In genomic region chr6:15420959-15421438, GRCh38 we compare ENCODE assay signal across 9 cellular contexts.
A peak's percentile ranks its signal among the peaks of the same experiment; 100 is the strongest.
DNase-seq lines count a peak whose midpoint lies in the region; ATAC-seq and TF ChIP-seq lines count a peak whose summit lies in the region.
"Had no signal": no experiment of that assay in that cellular context is flagged by ENCODE, and none has a peak within 500 bp of the region (broad histone marks: within the 10 kb centered on the region; RNA-seq: fewer than 3 reads in every experiment).

No MANE protein-coding gene starts in this region.

- H3K36me3 ChIP-seq in MM.1S (replicated peaks; ENCODE audit: insufficient read depth, low read length) (no peaks in the 10 kb centered on the region), hepatocyte (replicated peaks; ENCODE audit: insufficient read depth, low read depth) (no peaks in the 10 kb centered on the region)

- H3K4me1 ChIP-seq in MM.1S (ENCODE audit: low read length) (no peaks in the 10 kb centered on the region), hepatocyte (ENCODE audit: insufficient read depth) (no peaks in the 10 kb centered on the region)

- H3F3A ChIP-seq in MM.1S (ENCODE audit: insufficient read depth, low read length) = no peaks in the 10 kb centered on the region

- H3K79me2 ChIP-seq in MM.1S (ENCODE audit: low read length) (peaks cover 77% of the 10 kb centered on the region), hepatocyte (peaks cover 72% of the 10 kb centered on the region)

- peaks cover 66% of the 10 kb centered on the region for H3K36me3 Mint-ChIP-seq in activated naive CD4-positive, alpha-beta T cell treated with anti-CD3 and anti-CD28 coated beads, Interleukin-2, amount 10 ng/mL, durations not matched to agents 7 days and 5 days
- peaks cover 86% of the 10 kb centered on the region for H3K36me3 Mint-ChIP-seq in activated T-helper 2 cell treated with anti-CD3 and anti-CD28 coated beads, Interferon-gamma antibody, Interleukin-2, Interleukin-4, amounts not matched to agents 10 μg/mL and 5 μg/mL and 100 μg/mL, durations not matched to agents 14 hours and 24 hours and 36 hours (ENCODE audit: low read depth)
- peaks cover 42% of the 10 kb centered on the region for H3K36me3 Mint-ChIP-seq in type B pancreatic cell

- peaks cover 67% of the 10 kb centered on the region for H3K4me1 Mint-ChIP-seq in activated naive CD4-positive, alpha-beta T cell treated with anti-CD3 and anti-CD28 coated beads, Interleukin-2, amount 10 ng/mL, durations not matched to agents 7 days and 5 days
- peaks cover 68% of the 10 kb centered on the region for H3K4me1 Mint-ChIP-seq in activated T-helper 2 cell treated with anti-CD3 and anti-CD28 coated beads, Interferon-gamma antibody, Interleukin-2, Interleukin-4, amounts not matched to agents 10 μg/mL and 5 μg/mL and 100 μg/mL, durations not matched to agents 14 hours and 24 hours and 36 hours (ENCODE audit: low read depth)
- peaks cover 19% of the 10 kb centered on the region for H3K4me1 Mint-ChIP-seq in type B pancreatic cell (ENCODE audit: unreplicated experiment)

- no peak for DNase-seq in activated naive CD4-positive, alpha-beta T cell treated with anti-CD3 and anti-CD28 coated beads, Interleukin-2, amount 10 ng/mL, durations not matched to agents 7 days and 5 days
- DNase-seq in activated naive CD4-positive, alpha-beta T cell (lab: John Stamatoyannopoulos, UW) = no peak
- no peak for DNase-seq in activated T-helper 2 cell treated with anti-CD3 and anti-CD28 coated beads, Interferon-gamma antibody, Interleukin-2, Interleukin-4, amounts not matched to agents 10 μg/mL and 5 μg/mL and 100 μg/mL, durations not matched to agents 14 hours and 24 hours and 36 hours (ENCODE audit: low spot score)
- no peak for DNase-seq in type B pancreatic cell (ENCODE audit: extremely low spot score, unreplicated experiment)
- DNase-seq in MM.1S = no peak
- no peak for DNase-seq in NCI-H1092 treated with DMSO at 0.1 percent for 48 hours (lab: John Stamatoyannopoulos, UW)
- no peak for DNase-seq in hepatocyte (ENCODE audit: low spot score)

- H3K9ac ChIP-seq in MM.1S (ENCODE audit: low read length) = no peak overlapping the region

- no peak overlapping the region for H3K4me2 ChIP-seq in MM.1S (ENCODE audit: low read depth, low read length)
- no peak overlapping the region for H3K4me2 ChIP-seq in hepatocyte

- TF ChIP-seq CTCF in type B pancreatic cell (conservative IDR thresholded peaks at IDR 0.05) (no peak), MM.1S (IDR thresholded peaks at IDR 0.05; ENCODE audit: low read length) (no peak), hepatocyte (IDR thresholded peaks at IDR 0.05; ENCODE audit: poor library complexity) (no peak)

- CTCF ChIA-PET in activated naive CD4-positive, alpha-beta T cell treated with anti-CD3 and anti-CD28 coated beads, Interleukin-2, amount 10 ng/mL, durations not matched to agents 7 days and 5 days (lab: Charles Lee) = interaction anchor here (1.3 to 1.9 kb wide), 3 partner anchors 9 to 33 kb away, joined by 3 to 10 read pairs (median 7); no protein-coding TSS in a partner anchor

- peak overlapping the region; percentile 91 for H3K27ac Mint-ChIP-seq in activated naive CD4-positive, alpha-beta T cell treated with anti-CD3 and anti-CD28 coated beads, Interleukin-2, amount 10 ng/mL, durations not matched to agents 7 days and 5 days
- H3K27ac Mint-ChIP-seq in activated T-helper 2 cell treated with anti-CD3 and anti-CD28 coated beads, Interferon-gamma antibody, Interleukin-2, Interleukin-4, amounts not matched to agents 10 μg/mL and 5 μg/mL and 100 μg/mL, durations not matched to agents 14 hours and 24 hours and 36 hours = peak overlapping the region; percentile 89
- peak overlapping the region; percentile 86 for H3K27ac Mint-ChIP-seq in type B pancreatic cell

- H3K27ac ChIP-seq in MM.1S (ENCODE audit: low read length) = no peak overlapping the region
- no peak overlapping the region for H3K27ac ChIP-seq in hepatocyte
- H3K27ac ChIP-seq: epithelial cell of prostate had no signal

- WGBS in hepatocyte (ENCODE audit: low lambda C conversion rate, missing lambda C conversion rate) = 81% methylated on average over 10 of the region's 10 CpGs

- H2AFZ ChIP-seq in MM.1S (ENCODE audit: low read length) (no peak overlapping the region), hepatocyte (no peak overlapping the region)

- no peaks in the 10 kb centered on the region for H3K27me3 Mint-ChIP-seq in activated naive CD4-positive, alpha-beta T cell treated with anti-CD3 and anti-CD28 coated beads, Interleukin-2, amount 10 ng/mL, durations not matched to agents 7 days and 5 days
- H3K27me3 Mint-ChIP-seq in activated T-helper 2 cell treated with anti-CD3 and anti-CD28 coated beads, Interferon-gamma antibody, Interleukin-2, Interleukin-4, amounts not matched to agents 10 μg/mL and 5 μg/mL and 100 μg/mL, durations not matched to agents 14 hours and 24 hours and 36 hours (ENCODE audit: low read depth) = no peaks in the 10 kb centered on the region
- H3K27me3 Mint-ChIP-seq in type B pancreatic cell = no peaks in the 10 kb centered on the region

- H3K27me3 ChIP-seq in MM.1S (replicated peaks; ENCODE audit: insufficient read depth, low read length) = no peaks in the 10 kb centered on the region
- no peaks in the 10 kb centered on the region for H3K27me3 ChIP-seq in hepatocyte

- H3K9me3 ChIP-seq in MM.1S (replicated peaks; ENCODE audit: insufficient read depth, low read length) (no peaks in the 10 kb centered on the region), hepatocyte (ENCODE audit: low read depth) (peaks cover 14% of the 10 kb centered on the region)

- peaks cover 29% of the 10 kb centered on the region for H3K9me3 Mint-ChIP-seq in activated naive CD4-positive, alpha-beta T cell treated with anti-CD3 and anti-CD28 coated beads, Interleukin-2, amount 10 ng/mL, durations not matched to agents 7 days and 5 days
- H3K9me3 Mint-ChIP-seq in activated T-helper 2 cell treated with anti-CD3 and anti-CD28 coated beads, Interferon-gamma antibody, Interleukin-2, Interleukin-4, amounts not matched to agents 10 μg/mL and 5 μg/mL and 100 μg/mL, durations not matched to agents 14 hours and 24 hours and 36 hours = peaks cover 28% of the 10 kb centered on the region
- peaks cover 12% of the 10 kb centered on the region for H3K9me3 Mint-ChIP-seq in type B pancreatic cell

- H4K20me1 ChIP-seq in MM.1S (ENCODE audit: insufficient read depth, low read length) = no peaks in the 10 kb centered on the region
- peaks cover 5% of the 10 kb centered on the region for H4K20me1 ChIP-seq in hepatocyte (ENCODE audit: insufficient read depth, poor library complexity, severe bottlenecking)

- ATAC-seq in HG03139 (IDR thresholded peaks at IDR 0.05; ENCODE audit: unreplicated experiment) = peak; percentile 61

- peak overlapping the region; percentile 45 for H3K4me3 Mint-ChIP-seq in activated naive CD4-positive, alpha-beta T cell treated with anti-CD3 and anti-CD28 coated beads, Interleukin-2, amount 10 ng/mL, durations not matched to agents 7 days and 5 days
- peak overlapping the region; percentile 53 for H3K4me3 Mint-ChIP-seq in activated T-helper 2 cell treated with anti-CD3 and anti-CD28 coated beads, Interferon-gamma antibody, Interleukin-2, Interleukin-4, amounts not matched to agents 10 μg/mL and 5 μg/mL and 100 μg/mL, durations not matched to agents 14 hours and 24 hours and 36 hours (ENCODE audit: low read depth)
- peak overlapping the region; percentile 63 for H3K4me3 Mint-ChIP-seq in type B pancreatic cell

- no peaks in the 10 kb centered on the region for H3K9me2 ChIP-seq in MM.1S (replicated peaks; ENCODE audit: insufficient read depth, low read length)
- H3K9me2 ChIP-seq in hepatocyte (replicated peaks; ENCODE audit: insufficient read depth) = no peaks in the 10 kb centered on the region

- intact Hi-C loops in activated T-helper 2 cell treated with anti-CD3 and anti-CD28 coated beads, Interferon-gamma antibody, Interleukin-2, Interleukin-4, amounts not matched to agents 10 μg/mL and 5 μg/mL and 100 μg/mL, durations not matched to agents 14 hours and 24 hours and 36 hours (cut with micrococcal nuclease) = loop anchor here (2.0 kb wide), 1 partner anchor 14 kb away; no protein-coding TSS in a partner anchor

- H3K4me3 ChIP-seq in MM.1S (ENCODE audit: low read length) (no peak overlapping the region), hepatocyte (no peak overlapping the region)
